Comparison of ENCODE assay signal across 8 cellular contexts in genomic region chr7:100119075-100119700, GRCh38. TPM values are rescaled to one million over a fixed set of nuclear protein-coding genes. Genes with fewer than 3 reads are reported as not detected.
DNase-seq lines count a peak whose midpoint lies in the region; TF ChIP-seq lines count a peak whose summit lies in the region.

Gene CNPY4, plus strand, starts transcription at chr7:100119634. Its CDS starts 111 bp downstream, at chr7:100119745.
Gene TAF6, minus strand, starts transcription at chr7:100119358. Its CDS starts 5,149 bp downstream, at chr7:100114209.

- TF ChIP-seq CTCF in fibroblast of pulmonary artery (IDR thresholded peaks at IDR 0.05; ENCODE audit: low read length, missing control alignments) (no peak), nephron progenitor cell (IDR thresholded peaks at IDR 0.05) (no peak)

- H3K9me3 Mint-ChIP-seq in nephron progenitor cell = no peaks in the 10 kb centered on the region
- H3K9me3 Mint-ChIP-seq in stimulated activated naive CD8-positive, alpha-beta T cell treated with anti-CD3 and anti-CD28 coated beads, Interleukin-15, Interleukin-2, amounts not matched to agents 100 ng/mL and 50 ng/mL, for 24 hours = no peaks in the 10 kb centered on the region

- TF ChIP-seq POLR2A in Raji (IDR thresholded peaks at IDR 0.05; ENCODE audit: insufficient read depth, low read depth, low read length) = peak; percentile 75

- DNase-seq in ELF-1 (ENCODE audit: low read depth, low spot score) = peak; percentile 97
- DNase-seq in H4 (ENCODE audit: low spot score) = peak; percentile 96
- DNase-seq in M059J (ENCODE audit: low read depth) = peak; percentile 96
- peak; percentile 88 for DNase-seq in activated T-helper 9 cell treated with anti-CD3 and anti-CD28 coated beads, Interleukin-2, amount 50 U/mL, for 16 hours (ENCODE audit: low read depth)
- DNase-seq in fibroblast of pulmonary artery (ENCODE audit: low read depth) = peak; percentile 98
- peak; percentile 96 for DNase-seq in nephron progenitor cell

- H3K27me3 Mint-ChIP-seq in nephron progenitor cell (ENCODE audit: low read depth, poor library complexity) = peaks cover 3% of the 10 kb centered on the region
- H3K27me3 Mint-ChIP-seq in stimulated activated naive CD8-positive, alpha-beta T cell treated with anti-CD3 and anti-CD28 coated beads, Interleukin-15, Interleukin-2, amounts not matched to agents 100 ng/mL and 50 ng/mL, for 24 hours = no peaks in the 10 kb centered on the region

- H3K4me3 Mint-ChIP-seq in nephron progenitor cell = peak within 1 kb of the TSS; percentile 98
- peak within 1 kb of the TSS; percentile 96 for H3K4me3 Mint-ChIP-seq in stimulated activated naive CD8-positive, alpha-beta T cell treated with anti-CD3 and anti-CD28 coated beads, Interleukin-15, Interleukin-2, amounts not matched to agents 100 ng/mL and 50 ng/mL, for 24 hours

- H3K36me3 Mint-ChIP-seq in nephron progenitor cell (ENCODE audit: low read depth) = peaks cover 19% of the 10 kb centered on the region
- H3K36me3 Mint-ChIP-seq in stimulated activated naive CD8-positive, alpha-beta T cell treated with anti-CD3 and anti-CD28 coated beads, Interleukin-15, Interleukin-2, amounts not matched to agents 100 ng/mL and 50 ng/mL, for 24 hours (ENCODE audit: low read depth) = peaks cover 8% of the 10 kb centered on the region

- H3K4me1 Mint-ChIP-seq in nephron progenitor cell = peaks cover 31% of the 10 kb centered on the region
- peaks cover 24% of the 10 kb centered on the region for H3K4me1 Mint-ChIP-seq in stimulated activated naive CD8-positive, alpha-beta T cell treated with anti-CD3 and anti-CD28 coated beads, Interleukin-15, Interleukin-2, amounts not matched to agents 100 ng/mL and 50 ng/mL, for 24 hours (ENCODE audit: low read depth)

- peak within 1 kb of the TSS; percentile 97 for H3K4me3 ChIP-seq in fibroblast of pulmonary artery (replicated peaks; ENCODE audit: low read depth, low read length)

- H3K27ac Mint-ChIP-seq in nephron progenitor cell = peak within 1 kb of the TSS; percentile 100
- peak within 1 kb of the TSS; percentile 98 for H3K27ac Mint-ChIP-seq in stimulated activated naive CD8-positive, alpha-beta T cell treated with anti-CD3 and anti-CD28 coated beads, Interleukin-15, Interleukin-2, amounts not matched to agents 100 ng/mL and 50 ng/mL, for 24 hours

RNA-seq across cellular contexts. Expression of gene CNPY4, which starts in this region (rescaled TPM):
- 31.9 and 33.1 TPM in 2 replicates for total RNA-seq in H4 (2014; rRNA removed; shearing (Covaris generic))
- 24.1 and 33.6 TPM in 2 replicates for total RNA-seq in M059J (2014; rRNA removed; shearing (Covaris generic))

RNA-seq across cellular contexts. Expression of gene TAF6, which starts in this region (rescaled TPM):
- total RNA-seq in H4 (2014; rRNA removed; shearing (Covaris generic)) = 44.0 and 62.1 TPM in 2 replicates
- 60.7 and 93.2 TPM in 2 replicates for total RNA-seq in M059J (2014; rRNA removed; shearing (Covaris generic))

Comparison
In these comparisons a context has a peak if more than half of its experiments do, and no peak if none do; other contexts are left out.
1. Peak in every context shown above with its lines: DNase-seq and H3K4me3 ChIP-seq.